ENCODE assay signal across 1 cellular context in genomic region chr1:4778056-4778455, GRCh38.
TF ChIP-seq lines count a peak whose summit lies in the region.

No MANE protein-coding gene starts in this region.

TF ChIP-seq in K562, 482 proteins besides CTCF, POLR2A, EP300 and RAD21 (continued from another document):
- TF ChIP-seq ZNF57 (CRISPR knock-in tag; IDR thresholded peaks at IDR 0.05) (no peak), ARID1B (IDR thresholded peaks at IDR 0.05) (peak; percentile 84), KLF6 (CRISPR knock-in tag; IDR thresholded peaks at IDR 0.05; ENCODE audit: borderline replicate concordance) (no peak), CTBP1 (IDR thresholded peaks at IDR 0.05; ENCODE audit: borderline replicate concordance) (peak; percentile 87; the same call in 1 of the 2 replicates), NFIC (IDR thresholded peaks at IDR 0.05) (peak; percentile 94), DPF2 (IDR thresholded peaks at IDR 0.05) (peak; percentile 46; the same call in 1 of the 2 replicates), RFX5 (IDR thresholded peaks at IDR 0.05; ENCODE audit: low read depth, low read length) (no peak), MTA2 (IDR thresholded peaks at IDR 0.05; ENCODE audit: low read depth) (peak; percentile 56; the same call in 1 of the 2 replicates), MEF2D (tag; conservative IDR thresholded peaks at IDR 0.05; ENCODE audit: low read depth) (no peak), KLF1 (tag; IDR thresholded peaks at IDR 0.05) (no peak), CHAMP1 (IDR thresholded peaks at IDR 0.05) (no peak), SMARCE1 (IDR thresholded peaks at IDR 0.05) (peak; percentile 69; the same call in 1 of the 2 replicates), SRSF7 (optimal IDR thresholded peaks at IDR 0.05; ENCODE audit: low read depth, low read length) (no peak), BCOR (IDR thresholded peaks at IDR 0.05) (0 out of 2 replicates have a peak, but pooled peaks have one; percentile 18), ZNF318 (IDR thresholded peaks at IDR 0.05; ENCODE audit: borderline replicate concordance in 1 of 2, low read depth in 1 of 2) (no peak), RCOR1 (IDR thresholded peaks at IDR 0.05; ENCODE audit: borderline replicate concordance in 1 of 2, low read depth in 2 of 2, low read length in 2 of 2) (0 out of 4 replicates have a peak, but pooled peaks of 1 of the 2 experiments have one; percentile 3), ZBTB8A (IDR thresholded peaks at IDR 0.05; ENCODE audit: partially characterized antibody) (no peak), CBFA2T2 (conservative IDR thresholded peaks at IDR 0.05) (peak; percentile 50), IFI16 (CRISPR knock-in tag; IDR thresholded peaks at IDR 0.05) (no peak), BHLHE40 (IDR thresholded peaks at IDR 0.05; ENCODE audit: low read length) (peak; percentile 93), KDM1A (IDR thresholded peaks at IDR 0.05) (no peak), TAF9B (IDR thresholded peaks at IDR 0.05; ENCODE audit: partially characterized antibody) (no peak), ETV6 (IDR thresholded peaks at IDR 0.05; ENCODE audit: borderline replicate concordance in 1 of 2, low read depth in 2 of 2, low read length in 1 of 2) (no peak), ETV6 (CRISPR knock-in tag; IDR thresholded peaks at IDR 0.05; ENCODE audit: borderline replicate concordance) (no peak), ATF7 (IDR thresholded peaks at IDR 0.05) (no peak), MTA3 (IDR thresholded peaks at IDR 0.05; ENCODE audit: borderline replicate concordance) (peak; percentile 41; the same call in 1 of the 2 replicates), ZNF354B (CRISPR knock-in tag; IDR thresholded peaks at IDR 0.05) (no peak), MCM2 (IDR thresholded peaks at IDR 0.05; ENCODE audit: low read depth) (no peak), ZBTB11 (CRISPR knock-in tag; IDR thresholded peaks at IDR 0.05) (no peak), EP400 (IDR thresholded peaks at IDR 0.05) (no peak), TEAD4 (IDR thresholded peaks at IDR 0.05; ENCODE audit: low read length) (peak; percentile 76), TEAD4 (CRISPR knock-in tag; IDR thresholded peaks at IDR 0.05; ENCODE audit: borderline replicate concordance) (no peak), ZEB2 (IDR thresholded peaks at IDR 0.05) (peak; percentile 87)
- TF ChIP-seq, protein P1, sequence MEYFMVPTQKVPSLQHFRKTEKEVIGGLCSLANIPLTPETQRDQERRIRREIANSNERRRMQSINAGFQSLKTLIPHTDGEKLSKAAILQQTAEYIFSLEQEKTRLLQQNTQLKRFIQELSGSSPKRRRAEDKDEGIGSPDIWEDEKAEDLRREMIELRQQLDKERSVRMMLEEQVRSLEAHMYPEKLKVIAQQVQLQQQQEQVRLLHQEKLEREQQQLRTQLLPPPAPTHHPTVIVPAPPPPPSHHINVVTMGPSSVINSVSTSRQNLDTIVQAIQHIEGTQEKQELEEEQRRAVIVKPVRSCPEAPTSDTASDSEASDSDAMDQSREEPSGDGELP (CRISPR knock-in tag; IDR thresholded peaks at IDR 0.05; ENCODE audit: borderline replicate concordance) = peak; percentile 31; the same call in 1 of the 2 replicates
- TF ChIP-seq, protein P2, sequence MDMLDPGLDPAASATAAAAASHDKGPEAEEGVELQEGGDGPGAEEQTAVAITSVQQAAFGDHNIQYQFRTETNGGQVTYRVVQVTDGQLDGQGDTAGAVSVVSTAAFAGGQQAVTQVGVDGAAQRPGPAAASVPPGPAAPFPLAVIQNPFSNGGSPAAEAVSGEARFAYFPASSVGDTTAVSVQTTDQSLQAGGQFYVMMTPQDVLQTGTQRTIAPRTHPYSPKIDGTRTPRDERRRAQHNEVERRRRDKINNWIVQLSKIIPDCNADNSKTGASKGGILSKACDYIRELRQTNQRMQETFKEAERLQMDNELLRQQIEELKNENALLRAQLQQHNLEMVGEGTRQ (CRISPR knock-in tag; IDR thresholded peaks at IDR 0.05) = peak; percentile 41; the same call in 1 of the 2 replicates
- TF ChIP-seq, protein P3, sequence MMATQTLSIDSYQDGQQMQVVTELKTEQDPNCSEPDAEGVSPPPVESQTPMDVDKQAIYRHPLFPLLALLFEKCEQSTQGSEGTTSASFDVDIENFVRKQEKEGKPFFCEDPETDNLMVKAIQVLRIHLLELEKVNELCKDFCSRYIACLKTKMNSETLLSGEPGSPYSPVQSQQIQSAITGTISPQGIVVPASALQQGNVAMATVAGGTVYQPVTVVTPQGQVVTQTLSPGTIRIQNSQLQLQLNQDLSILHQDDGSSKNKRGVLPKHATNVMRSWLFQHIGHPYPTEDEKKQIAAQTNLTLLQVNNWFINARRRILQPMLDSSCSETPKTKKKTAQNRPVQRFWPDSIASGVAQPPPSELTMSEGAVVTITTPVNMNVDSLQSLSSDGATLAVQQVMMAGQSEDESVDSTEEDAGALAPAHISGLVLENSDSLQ (IDR thresholded peaks at IDR 0.05) = no peak
